In genomic region chr12:946212-946611, GRCh38 we compare ENCODE assay signal across 15 cellular contexts. TPM values are rescaled to one million over a fixed set of nuclear protein-coding genes. Genes with fewer than 3 reads are reported as not detected.
DNase-seq lines count a peak whose midpoint lies in the region; ATAC-seq, FAIRE-seq and TF ChIP-seq lines count a peak whose summit lies in the region.
"Had no signal": no experiment of that assay in that cellular context is flagged by ENCODE, and none has a peak within 500 bp of the region (broad histone marks: within the 10 kb centered on the region; RNA-seq: fewer than 3 reads in every experiment).

No MANE protein-coding gene starts in this region.

- no peak overlapping the region for H3K4ac ChIP-seq in mesenchymal stem cell (ENCODE audit: low read depth in 1 of 2, low read length in 2 of 2)

- intact Hi-C loops in A673 (cut with micrococcal nuclease; ENCODE audit: unreplicated experiment): loop anchor here (5.0 kb wide), 3 partner anchors 129 to 636 kb away; no protein-coding TSS in a partner anchor

- CTCF ChIA-PET in A673 (lab: Charles Lee): no interaction called here
- CTCF ChIA-PET in CD8-positive, alpha-beta memory T cell (lab: Charles Lee): no interaction called here
- CTCF ChIA-PET in activated CD8-positive, alpha-beta T cell treated with anti-CD3 and anti-CD28 coated beads, Interleukin-2, amount 10 ng/mL, durations not matched to agents 7 days and 5 days (lab: Charles Lee): interaction anchor here (1.0 to 1.2 kb wide), 3 partner anchors 147 to 336 kb away, joined by 3 to 6 read pairs (median 3); no protein-coding TSS in a partner anchor

- H3K27me3 ChIP-seq in A673 (replicated peaks; ENCODE audit: insufficient read depth, low read depth, low read length, poor library complexity) (no peaks in the 10 kb centered on the region), mesenchymal stem cell (ENCODE audit: control insufficient read depth in 1 of 2, insufficient read depth in 1 of 2, low read length in 2 of 2) (no peaks in the 10 kb centered on the region)
- H3K27me3 ChIP-seq in CD8-positive, alpha-beta memory T cell (ENCODE audit: insufficient read depth, low read length, poor library complexity, severe bottlenecking): no peaks in the 10 kb centered on the region
- H3K27me3 ChIP-seq: stomach had no signal

- no peak overlapping the region for H4K91ac ChIP-seq in mesenchymal stem cell (ENCODE audit: low read length)

- no peak overlapping the region for H2BK15ac ChIP-seq in mesenchymal stem cell (ENCODE audit: low read depth, poor library complexity, severe bottlenecking)

- peaks cover 9% of the 10 kb centered on the region for H3K79me1 ChIP-seq in mesenchymal stem cell (replicated peaks; ENCODE audit: low read length, poor library complexity, severe bottlenecking)

- H3K36me3 ChIP-seq in A673 (ENCODE audit: insufficient read depth, low read length, poor library complexity, severe bottlenecking) (peaks cover 9% of the 10 kb centered on the region), mesenchymal stem cell (ENCODE audit: control insufficient read depth in 1 of 2, insufficient read depth in 2 of 2, low read depth in 1 of 2, low read length in 2 of 2) (peaks cover 11 to 12% of the 10 kb centered on the region in 2 experiments)
- no peaks in the 10 kb centered on the region for H3K36me3 ChIP-seq in CD8-positive, alpha-beta memory T cell (ENCODE audit: insufficient read depth, low read length)

- ATAC-seq in activated CD8-positive, alpha-beta T cell treated with anti-CD3 and anti-CD28 coated beads, Interleukin-2, amount 10 ng/mL, durations not matched to agents 7 days and 5 days: no peak

- DNase-seq in A673 (ENCODE audit: low spot score): no peak
- no peak for DNase-seq in CD8-positive, alpha-beta memory T cell
- DNase-seq in activated CD8-positive, alpha-beta T cell treated with anti-CD3 and anti-CD28 coated beads, Interleukin-2, amount 10 ng/mL, durations not matched to agents 7 days and 5 days: no peak
- peak; percentile 68 for DNase-seq in mesenchymal stem cell
- DNase-seq in iPS-NIHi11 (ENCODE audit: low spot score): no peak
- no peak for DNase-seq in HTR-8/SVneo (ENCODE audit: insufficient read length, low spot score)
- no peak for DNase-seq in amygdala (lab: John Stamatoyannopoulos, UW)
- no peak for DNase-seq in cerebellum (ENCODE audit: low spot score)
- DNase-seq: activated gamma-delta T cell treated with Interleukin-2 at 50 U/mL for 16 hours, cerebellar nuclear complex, mesendoderm, NCI-H2081, posterior cingulate gyrus had no signal

- no peak overlapping the region for H3K14ac ChIP-seq in mesenchymal stem cell (ENCODE audit: low read length in 2 of 2)

- no peak for FAIRE-seq in HTR-8/SVneo (lab: Jason Lieb, UNC)

- BruUV-seq in A673 (replicated peaks; lab: Mats Ljungman, UMichigan): no TSS peak

- H3K27ac ChIP-seq in A673 (ENCODE audit: low read depth, low read length, poor library complexity, severe bottlenecking) (peak overlapping the region; percentile 4), mesenchymal stem cell (ENCODE audit: low read length, poor library complexity, severe bottlenecking) (no peak overlapping the region)
- no peak overlapping the region for H3K27ac ChIP-seq in CD8-positive, alpha-beta memory T cell (ENCODE audit: low read depth, low read length)
- H3K27ac ChIP-seq: SK-N-MC, stomach had no signal

- H3K27me3 Mint-ChIP-seq in CD8-positive, alpha-beta memory T cell: peaks cover 0 to 3% of the 10 kb centered on the region in 2 donors
- H3K27me3 Mint-ChIP-seq in activated CD8-positive, alpha-beta T cell treated with anti-CD3 and anti-CD28 coated beads, Interleukin-2, amount 10 ng/mL, durations not matched to agents 7 days and 5 days (ENCODE audit: low read depth): peaks cover under 1% of the 10 kb centered on the region

- H3K4me1 ChIP-seq in A673 (ENCODE audit: insufficient read depth, low read length, poor library complexity, severe bottlenecking): no peaks in the 10 kb centered on the region
- H3K4me1 ChIP-seq in CD8-positive, alpha-beta memory T cell (ENCODE audit: insufficient read depth, low read length): peaks cover 15% of the 10 kb centered on the region
- H3K4me1 ChIP-seq in mesenchymal stem cell (ENCODE audit: control insufficient read depth, insufficient read depth, low read depth, low read length): peaks cover 6% of the 10 kb centered on the region

- peaks cover 0 to 33% (median 4%) of the 10 kb centered on the region in 3 donors for H3K36me3 Mint-ChIP-seq in CD8-positive, alpha-beta memory T cell
- peaks cover 42% of the 10 kb centered on the region for H3K36me3 Mint-ChIP-seq in activated CD8-positive, alpha-beta T cell treated with anti-CD3 and anti-CD28 coated beads, Interleukin-2, amount 10 ng/mL, durations not matched to agents 7 days and 5 days (ENCODE audit: low read depth)

- H3K4me3 ChIP-seq in A673 (ENCODE audit: low read depth, low read length, poor library complexity, severe bottlenecking): no peak overlapping the region
- no peak overlapping the region for H3K4me3 ChIP-seq in CD8-positive, alpha-beta memory T cell (ENCODE audit: low read length)
- H3K4me3 ChIP-seq in mesenchymal stem cell (ENCODE audit: insufficient read depth in 1 of 2, low read depth in 1 of 2, low read length in 2 of 2): no peak overlapping the region
- H3K4me3 ChIP-seq: SK-N-MC, stomach had no signal

- peak overlapping the region in 5 of 7 donors; percentile 27 to 84 (median 49) for H3K4me3 Mint-ChIP-seq in CD8-positive, alpha-beta memory T cell
- H3K4me3 Mint-ChIP-seq in activated CD8-positive, alpha-beta T cell treated with anti-CD3 and anti-CD28 coated beads, Interleukin-2, amount 10 ng/mL, durations not matched to agents 7 days and 5 days: no peak overlapping the region

- H3K23ac ChIP-seq in mesenchymal stem cell (ENCODE audit: low read length in 2 of 2): no peak overlapping the region

- no peak overlapping the region for H2AFZ ChIP-seq in mesenchymal stem cell (ENCODE audit: low read depth, low read length)

- H3K18ac ChIP-seq in mesenchymal stem cell (ENCODE audit: low read depth in 1 of 2, low read length in 2 of 2): no peak overlapping the region

- TF ChIP-seq CTCF in A673 (conservative IDR thresholded peaks at IDR 0.05; ENCODE audit: low read depth, low read length): no peak

- no peak overlapping the region for H2AK5ac ChIP-seq in mesenchymal stem cell (ENCODE audit: low read length, severe bottlenecking)

- no peak overlapping the region for H4K8ac ChIP-seq in mesenchymal stem cell (ENCODE audit: low read length)

- H2BK12ac ChIP-seq in mesenchymal stem cell (ENCODE audit: low read length in 2 of 2): no peak overlapping the region

- peak overlapping the region; percentile 10 for H3K9ac ChIP-seq in mesenchymal stem cell (ENCODE audit: low read length)

- H3K4me1 Mint-ChIP-seq in CD8-positive, alpha-beta memory T cell: peaks cover 34 to 47% (median 43%) of the 10 kb centered on the region in 3 donors
- H3K4me1 Mint-ChIP-seq in activated CD8-positive, alpha-beta T cell treated with anti-CD3 and anti-CD28 coated beads, Interleukin-2, amount 10 ng/mL, durations not matched to agents 7 days and 5 days (ENCODE audit: low read depth): peaks cover 55% of the 10 kb centered on the region

- no peaks in the 10 kb centered on the region for H3K9me3 ChIP-seq in A673 (ENCODE audit: low read depth, low read length, poor library complexity, severe bottlenecking)
- no peaks in the 10 kb centered on the region for H3K9me3 ChIP-seq in CD8-positive, alpha-beta memory T cell (ENCODE audit: low read length)
- H3K9me3 ChIP-seq in mesenchymal stem cell (ENCODE audit: control insufficient read depth, low read length): no peaks in the 10 kb centered on the region
- H3K9me3 ChIP-seq: stomach had no signal

- H2BK5ac ChIP-seq in mesenchymal stem cell (ENCODE audit: low read depth, low read length, poor library complexity, severe bottlenecking): no peak overlapping the region

- H3K27ac Mint-ChIP-seq in CD8-positive, alpha-beta memory T cell: peak overlapping the region; percentile 1 to 95 (median 76)
- H3K27ac Mint-ChIP-seq in activated CD8-positive, alpha-beta T cell treated with anti-CD3 and anti-CD28 coated beads, Interleukin-2, amount 10 ng/mL, durations not matched to agents 7 days and 5 days: peak overlapping the region; percentile 37

- H3K9me3 Mint-ChIP-seq in CD8-positive, alpha-beta memory T cell: no peaks in the 10 kb centered on the region
- no peaks in the 10 kb centered on the region for H3K9me3 Mint-ChIP-seq in activated CD8-positive, alpha-beta T cell treated with anti-CD3 and anti-CD28 coated beads, Interleukin-2, amount 10 ng/mL, durations not matched to agents 7 days and 5 days (ENCODE audit: insufficient read depth)

- H2BK120ac ChIP-seq in mesenchymal stem cell (ENCODE audit: low read depth, low read length): no peak overlapping the region

- no peak overlapping the region for H3K4me2 ChIP-seq in mesenchymal stem cell (ENCODE audit: low read length, poor library complexity, severe bottlenecking)

- POLR2A ChIA-PET in A673 (lab: Charles Lee; ENCODE audit: low non-redundant PET): no interaction called here
- POLR2A ChIA-PET in CD8-positive, alpha-beta memory T cell (lab: Charles Lee): no interaction called here
- POLR2A ChIA-PET in activated CD8-positive, alpha-beta T cell treated with anti-CD3 and anti-CD28 coated beads, Interleukin-2, amount 10 ng/mL, durations not matched to agents 7 days and 5 days (lab: Charles Lee): no interaction called here

RNA-seq across cellular contexts. Expression of gene RAD52, which starts 3.3 kb away (rescaled TPM):
- total RNA-seq in A673 (2021) (23.0 and 24.7 TPM in 2 replicates), cerebellum (26.5 TPM)
- 10 to 100 TPM; 13.2 to 13.8 TPM for total RNA-seq in CD8-positive, alpha-beta memory T cell
- 4.1 TPM for polyA plus RNA-seq in CD8-positive, alpha-beta memory T cell
- 10 to 100 TPM; 19.3 to 20.9 TPM for total RNA-seq in activated CD8-positive, alpha-beta T cell treated with anti-CD3 and anti-CD28 coated beads, Interleukin-2, amount 10 ng/mL, durations not matched to agents 7 days and 5 days
- polyA plus RNA-seq in mesenchymal stem cell (2013, experiment 1 of 2): 4.0 TPM
- polyA plus RNA-seq in mesenchymal stem cell (2013, experiment 2 of 2): 4.5 TPM

RNA-seq across cellular contexts. Expression of gene ERC1, which starts 44.8 kb away (rescaled TPM):
- 56.5 and 60.7 TPM in 2 replicates for total RNA-seq in A673 (2021)
- 10 to 100 TPM; 22.6 to 24.2 TPM for total RNA-seq in CD8-positive, alpha-beta memory T cell
- 11.0 TPM for polyA plus RNA-seq in CD8-positive, alpha-beta memory T cell
- total RNA-seq in activated CD8-positive, alpha-beta T cell treated with anti-CD3 and anti-CD28 coated beads, Interleukin-2, amount 10 ng/mL, durations not matched to agents 7 days and 5 days: 10 to 100 TPM; 25.2 to 32.9 TPM
- 19.8 TPM for polyA plus RNA-seq in mesenchymal stem cell (2013, experiment 1 of 2)
- 17.9 TPM for polyA plus RNA-seq in mesenchymal stem cell (2013, experiment 2 of 2)
- total RNA-seq in cerebellum: 92.5 TPM
